In the genomic region with DNA sequence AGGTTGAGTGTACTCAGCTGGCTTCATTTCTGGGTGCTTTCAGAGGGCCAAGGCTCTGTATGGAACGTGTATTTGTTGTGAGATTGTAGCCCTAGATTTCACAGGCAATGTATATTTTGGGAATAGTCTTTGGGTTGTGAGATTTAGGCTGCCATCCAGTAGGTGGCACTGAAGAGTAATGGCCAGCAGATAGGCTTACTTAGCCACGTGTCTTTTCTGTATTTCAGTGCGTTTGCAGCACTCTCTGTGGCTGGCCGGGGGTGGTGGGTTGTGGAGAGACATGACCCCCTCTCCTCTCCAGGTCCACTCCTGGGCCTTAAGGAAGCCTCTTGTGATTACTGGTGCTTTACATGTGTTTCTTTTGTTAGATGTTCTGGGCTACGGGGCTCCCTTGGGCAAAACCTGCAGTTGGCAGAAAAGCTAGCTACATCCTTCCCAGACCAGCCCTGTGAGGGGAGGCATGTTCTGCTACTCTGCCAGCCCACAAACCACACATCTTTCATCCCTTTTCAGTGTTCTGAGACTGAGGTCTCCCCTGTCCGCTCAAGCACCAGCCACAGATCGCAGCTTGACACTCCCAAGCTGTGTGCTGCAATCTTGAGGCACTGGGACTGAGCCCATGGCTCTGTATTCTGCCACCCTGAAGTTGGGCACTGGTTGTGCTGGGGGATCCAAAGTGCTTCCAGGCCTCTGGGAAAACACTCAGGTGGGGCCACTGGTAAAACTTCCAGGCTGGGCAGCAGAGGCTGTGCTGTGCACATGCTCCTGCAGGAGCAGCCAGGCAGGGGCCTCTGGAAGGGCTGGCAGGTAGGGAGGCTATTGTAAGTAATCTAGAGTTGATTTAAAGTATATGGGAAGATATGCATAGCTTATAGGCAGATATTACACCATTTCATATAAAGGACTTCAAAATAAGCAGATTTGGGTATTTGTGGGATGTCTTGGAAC, we compare ENCODE assay signal across 1 cellular context.
TF ChIP-seq lines count a peak whose summit lies in the region.

No MANE protein-coding gene starts in this region.

TF ChIP-seq in IMR-90, 13 proteins besides CTCF, POLR2A, EP300 and RAD21 (continued from another document):
- TF ChIP-seq, protein P1, sequence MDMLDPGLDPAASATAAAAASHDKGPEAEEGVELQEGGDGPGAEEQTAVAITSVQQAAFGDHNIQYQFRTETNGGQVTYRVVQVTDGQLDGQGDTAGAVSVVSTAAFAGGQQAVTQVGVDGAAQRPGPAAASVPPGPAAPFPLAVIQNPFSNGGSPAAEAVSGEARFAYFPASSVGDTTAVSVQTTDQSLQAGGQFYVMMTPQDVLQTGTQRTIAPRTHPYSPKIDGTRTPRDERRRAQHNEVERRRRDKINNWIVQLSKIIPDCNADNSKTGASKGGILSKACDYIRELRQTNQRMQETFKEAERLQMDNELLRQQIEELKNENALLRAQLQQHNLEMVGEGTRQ (IDR thresholded peaks at IDR 0.05; ENCODE audit: low read depth, low read length) = peak; percentile 25; the same call in 1 of the 2 replicates
